ENCODE assay signal across 1 cellular context in the genomic region with DNA sequence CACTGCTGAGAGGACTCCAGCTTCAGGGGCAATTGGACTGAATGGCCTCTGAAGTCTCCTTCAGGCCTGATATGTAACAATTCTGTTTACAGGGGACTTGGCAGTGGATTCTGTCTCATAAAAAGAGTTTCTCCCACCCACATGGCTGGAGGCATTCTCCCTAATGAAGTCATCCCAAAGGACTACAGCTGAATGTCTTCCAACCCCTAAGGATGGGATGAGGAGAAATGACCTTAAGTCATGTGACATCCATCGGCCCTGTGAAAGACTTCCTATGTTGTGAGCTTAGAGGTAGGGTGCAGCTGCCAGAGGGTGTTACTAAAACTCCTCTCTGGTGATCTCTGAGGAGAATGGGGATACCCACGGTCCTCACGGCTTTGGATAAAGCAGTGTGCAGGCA.
TF ChIP-seq lines count a peak whose summit lies in the region.

No MANE protein-coding gene starts in this region.

TF ChIP-seq in SK-N-SH, 30 proteins besides CTCF, POLR2A, EP300 and RAD21 (continued from another document):
- TF ChIP-seq, protein P1, sequence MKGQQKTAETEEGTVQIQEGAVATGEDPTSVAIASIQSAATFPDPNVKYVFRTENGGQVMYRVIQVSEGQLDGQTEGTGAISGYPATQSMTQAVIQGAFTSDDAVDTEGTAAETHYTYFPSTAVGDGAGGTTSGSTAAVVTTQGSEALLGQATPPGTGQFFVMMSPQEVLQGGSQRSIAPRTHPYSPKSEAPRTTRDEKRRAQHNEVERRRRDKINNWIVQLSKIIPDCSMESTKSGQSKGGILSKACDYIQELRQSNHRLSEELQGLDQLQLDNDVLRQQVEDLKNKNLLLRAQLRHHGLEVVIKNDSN (IDR thresholded peaks at IDR 0.05; ENCODE audit: borderline replicate concordance, low read depth) = peak; percentile 27; the same call in 1 of the 2 replicates
- no peak for TF ChIP-seq RXRA (IDR thresholded peaks at IDR 0.05; ENCODE audit: borderline replicate concordance, low read depth)
TF ChIP-seq in SK-N-SH: peak in this region for 1.
